In genomic region chr22:39246690-39247332, GRCh38 we compare ENCODE assay signal across 19 cellular contexts.
"Had no signal": no experiment of that assay in that cellular context is flagged by ENCODE, and none has a peak within 500 bp of the region (broad histone marks: within the 10 kb centered on the region; RNA-seq: fewer than 3 reads in every experiment).

No MANE protein-coding gene starts in this region.

- H3K27ac Mint-ChIP-seq: activated CD4-positive, alpha-beta T cell treated with anti-CD3 and anti-CD28 coated beads, Interleukin-2, amount 10 ng/mL, durations not matched to agents 7 days and 5 days; activated naive CD4-positive, alpha-beta T cell treated with anti-CD3 and anti-CD28 coated beads, Interleukin-2, amount 50 U/mL, for 72 hours; activated T-helper 17 cell treated with anti-CD3 and anti-CD28 coated beads, Interleukin-2, amount 50 U/mL, for 72 hours; memory B cell had no signal

- DNase-seq: activated CD4-positive, alpha-beta T cell treated with anti-CD3 and anti-CD28 coated beads, Interleukin-2, amount 10 ng/mL, durations not matched to agents 7 days and 5 days; activated T-cell treated with anti-CD3 and anti-CD28 coated beads, Interleukin-2, amount 50 U/mL, for 1 hour; aorta; cerebellar nuclear complex; esophagus squamous epithelium; left cardiac atrium; stimulated activated CD4-positive, alpha-beta T cell treated with anti-CD3 and anti-CD28 coated beads, Interleukin-4, amount 100 ng/mL, for 24 hours; stimulated activated naive CD4-positive, alpha-beta T cell treated with Interleukin-2 at 50 U/mL for 16 hours; upper lobe of right lung had no signal

- FAIRE-seq: islet of Langerhans had no signal

- H3K4me3 ChIP-seq: breast epithelium, coronary artery, esophagus squamous epithelium, gastroesophageal sphincter, thoracic aorta, upper lobe of right lung had no signal

- H3K4me3 Mint-ChIP-seq: activated CD4-positive, alpha-beta T cell treated with anti-CD3 and anti-CD28 coated beads, Interleukin-2, amount 10 ng/mL, durations not matched to agents 7 days and 5 days; memory B cell had no signal

- H3K9me3 ChIP-seq: breast epithelium, esophagus squamous epithelium, gastroesophageal sphincter, thoracic aorta, upper lobe of right lung had no signal

- H3K36me3 ChIP-seq: breast epithelium, esophagus squamous epithelium, gastroesophageal sphincter, thoracic aorta, upper lobe of right lung had no signal

- H3K36me3 Mint-ChIP-seq: memory B cell had no signal

- H3K4me1 ChIP-seq: breast epithelium had no signal

- H3K27me3 ChIP-seq: breast epithelium had no signal

- ATAC-seq: activated CD4-positive, CD25-positive, alpha-beta regulatory T cell treated with anti-CD3 and anti-CD28 coated beads, Interleukin-2, amount 50 U/mL, for 24 hours; activated naive CD4-positive, alpha-beta T cell treated with anti-CD3 and anti-CD28 coated beads, Interleukin-2, amount 50 U/mL, for 72 hours; activated T-helper 17 cell treated with anti-CD3 and anti-CD28 coated beads, Interleukin-2, amount 50 U/mL, for 72 hours; gastroesophageal sphincter; left cardiac atrium; upper lobe of right lung had no signal

- H3K27ac ChIP-seq: breast epithelium, coronary artery, esophagus squamous epithelium, gastroesophageal sphincter, thoracic aorta, upper lobe of right lung had no signal

- H3K9me3 Mint-ChIP-seq: activated CD4-positive, alpha-beta T cell treated with anti-CD3 and anti-CD28 coated beads, Interleukin-2, amount 10 ng/mL, durations not matched to agents 7 days and 5 days; activated naive CD4-positive, alpha-beta T cell treated with anti-CD3 and anti-CD28 coated beads, Interleukin-2, amount 50 U/mL, for 72 hours; activated T-helper 17 cell treated with anti-CD3 and anti-CD28 coated beads, Interleukin-2, amount 50 U/mL, for 72 hours; memory B cell; nephron had no signal
